ENCODE assay signal across 8 cellular contexts in the genomic region with DNA sequence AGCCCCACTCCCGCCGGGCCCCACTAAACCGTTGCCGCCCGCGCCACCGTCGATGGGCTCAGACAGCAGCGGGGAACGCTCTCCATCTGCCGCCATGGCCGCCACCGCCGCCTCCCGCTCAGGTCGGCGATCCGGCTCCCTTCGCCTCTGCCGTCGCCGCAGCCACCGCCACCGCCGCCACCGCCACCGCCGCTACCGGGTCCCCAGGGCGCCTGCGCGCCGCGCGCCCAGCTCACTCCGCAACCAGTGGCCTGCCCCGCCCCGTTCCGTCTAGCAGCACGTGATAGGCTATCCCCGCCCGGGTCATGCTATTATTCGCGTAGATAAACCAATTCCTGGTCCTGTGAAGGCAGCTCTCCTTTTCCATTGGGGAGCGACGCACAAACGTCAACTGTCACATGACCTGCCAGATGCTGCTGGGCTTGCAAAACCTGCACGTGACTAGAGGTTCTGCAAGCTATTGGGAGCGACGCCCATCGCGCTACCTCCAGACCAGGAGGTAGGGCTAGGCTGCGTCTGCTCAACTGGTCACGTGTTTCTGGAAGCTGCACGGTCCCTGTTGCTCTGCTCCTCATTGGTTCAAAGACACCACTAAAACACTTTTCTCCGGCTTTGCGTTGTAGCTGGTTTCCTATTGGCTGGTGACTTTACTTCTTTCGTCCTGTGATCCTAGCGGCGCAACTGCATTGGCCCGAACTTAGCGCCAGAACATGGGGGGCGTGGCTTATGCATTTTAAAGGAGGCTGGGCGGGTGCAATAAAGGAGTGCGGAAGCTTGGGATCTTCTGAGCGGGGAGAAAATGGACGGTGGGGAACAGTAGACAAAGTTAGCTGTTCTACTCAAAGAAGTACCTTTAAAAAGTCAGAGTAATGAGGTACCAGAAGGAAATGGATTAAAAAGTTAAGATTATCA. TPM values are rescaled to one million over a fixed set of nuclear protein-coding genes. Genes with fewer than 3 reads are reported as not detected.
DNase-seq lines count a peak whose midpoint lies in the region; ATAC-seq lines count a peak whose summit lies in the region.

Gene PIP4P1 (minus strand): TSS at position 205 of the 912 bp plus-strand sequence. CDS start 109 bp downstream, at position 96.

- H3K27me3 Mint-ChIP-seq in IgD-negative memory B cell = no peaks in the 10 kb centered on the region

- H3K4me1 Mint-ChIP-seq in IgD-negative memory B cell = peaks cover 11 to 44% (median 15%) of the 10 kb centered on the region in 3 donors

- peak within 1 kb of the TSS; percentile 84 to 98 (median 96) for H3K4me3 Mint-ChIP-seq in IgD-negative memory B cell

- ATAC-seq in GM21529 (IDR thresholded peaks at IDR 0.05; ENCODE audit: unreplicated experiment) = peak; percentile 94

- H3K36me3 Mint-ChIP-seq in IgD-negative memory B cell = peaks cover 2% of the 10 kb centered on the region

- DNase-seq in DMS 273 treated with DMSO at 0.1 percent for 48 hours (lab: John Stamatoyannopoulos, UW) = peak; percentile 99
- DNase-seq in OCI-M2 (lab: John Stamatoyannopoulos, UW; ENCODE audit: unreplicated experiment) = peak; percentile 96
- peak; percentile 96 for DNase-seq in activated T-cell treated with anti-CD3 and anti-CD28 coated beads for 4 hours
- DNase-seq in epidermal melanocyte (ENCODE audit: insufficient read length, low spot score) = peak; percentile 93
- DNase-seq in middle frontal gyrus (ENCODE audit: extremely low spot score, low spot score) = peak; percentile 99
- DNase-seq in stimulated activated CD8-positive, alpha-beta memory T cell treated with anti-CD3 and anti-CD28 coated beads, Interleukin-2, amount 100 ng/mL, for 48 hours (ENCODE audit: low read depth in 2 of 2) = peak; percentile 95 to 96

- H3K9me3 Mint-ChIP-seq in IgD-negative memory B cell = no peaks in the 10 kb centered on the region

- peak within 1 kb of the TSS; percentile 94 to 100 (median 98) for H3K27ac Mint-ChIP-seq in IgD-negative memory B cell

RNA-seq across cellular contexts. Expression of gene PIP4P1, which starts in this region (rescaled TPM):
- polyA plus RNA-seq in IgD-negative memory B cell = 63.7 TPM

Comparison
In these comparisons a context has a peak if more than half of its experiments do, and no peak if none do; other contexts are left out.
1. Peak in every context shown above with its lines: DNase-seq and ATAC-seq.